ENCODE assay signal across 28 cellular contexts in genomic region chr14:102396531-102396930, GRCh38.
"Had no signal": no experiment of that assay in that cellular context is flagged by ENCODE, and none has a peak within 500 bp of the region (broad histone marks: within the 10 kb centered on the region; RNA-seq: fewer than 3 reads in every experiment).

No MANE protein-coding gene starts in this region.

- H3K4me1 ChIP-seq: Peyer's patch, SJCRH30 had no signal

- H3K36me3 ChIP-seq: Peyer's patch had no signal

- H3K9me3 ChIP-seq: SJCRH30 had no signal

- H3K27ac ChIP-seq: KMS-11, Peyer's patch, RWPE1, SJCRH30 had no signal

- ATAC-seq: activated CD8-positive, alpha-beta memory T cell treated with anti-CD3 and anti-CD28 coated beads, Interleukin-2, amount 10 ng/mL, durations not matched to agents 7 days and 5 days; activated naive CD4-positive, alpha-beta T cell treated with anti-CD3 and anti-CD28 coated beads, Interleukin-2, amount 50 U/mL, for 72 hours; activated naive CD8-positive, alpha-beta T cell treated with anti-CD3 and anti-CD28 coated beads, Interleukin-2, amount 50 U/mL, for 24 hours; SK-N-SH treated with all-trans-retinoic acid at 6 μM for 48 hours had no signal

- H3K4me2 ChIP-seq: KMS-11 had no signal

- H3K9ac ChIP-seq: KMS-11 had no signal

- H3K27me3 ChIP-seq: Peyer's patch, SJCRH30 had no signal

- DNase-seq: activated CD4-positive, alpha-beta T cell treated with anti-CD3 and anti-CD28 coated beads, Interleukin-2, amount 10 ng/mL, durations not matched to agents 24 days and 14 days; activated CD4-positive, alpha-beta T cell treated with anti-CD3 and anti-CD28 coated beads, Interleukin-2, amount 50 U/mL, for 48 hours; activated CD4-positive, CD25-positive, alpha-beta regulatory T cell treated with anti-CD3 and anti-CD28 coated beads, Interleukin-2, amount 50 U/mL, for 72 hours; activated CD8-positive, alpha-beta memory T cell treated with anti-CD3 and anti-CD28 coated beads, Interleukin-2, amount 10 ng/mL, durations not matched to agents 7 days and 5 days; activated effector memory CD4-positive, alpha-beta T cell treated with Interleukin-2 at 50 U/mL for 16 hours; activated naive CD4-positive, alpha-beta T cell; activated naive CD8-positive, alpha-beta T cell treated with anti-CD3 and anti-CD28 coated beads, Interleukin-2, amount 50 U/mL, for 24 hours; activated T-cell treated with anti-CD3 and anti-CD28 coated beads, Interleukin-2, amount 50 U/mL, for 24 hours; amniotic stem cell; NCI-H1092; NCI-H1417; NCI-H1930; NCI-H2107; NCI-H2171 treated with DMSO at 0.1 percent for 48 hours; NCI-H345; NCI-H510A; NCI-H526 treated with DMSO at 0.1 percent for 48 hours; NCI-H82; NK-92 treated with Interleukin-12 subunit alpha and Interleukin-12 subunit beta, amount 100 ng/mL, for 24 hours; OCI-M1; Peyer's patch; Right ventricle myocardium superior; SJCRH30; SW 1271 had no signal

- H3K4me3 ChIP-seq: Peyer's patch, SJCRH30 had no signal
